ENCODE assay signal across 8 cellular contexts in the genomic region with DNA sequence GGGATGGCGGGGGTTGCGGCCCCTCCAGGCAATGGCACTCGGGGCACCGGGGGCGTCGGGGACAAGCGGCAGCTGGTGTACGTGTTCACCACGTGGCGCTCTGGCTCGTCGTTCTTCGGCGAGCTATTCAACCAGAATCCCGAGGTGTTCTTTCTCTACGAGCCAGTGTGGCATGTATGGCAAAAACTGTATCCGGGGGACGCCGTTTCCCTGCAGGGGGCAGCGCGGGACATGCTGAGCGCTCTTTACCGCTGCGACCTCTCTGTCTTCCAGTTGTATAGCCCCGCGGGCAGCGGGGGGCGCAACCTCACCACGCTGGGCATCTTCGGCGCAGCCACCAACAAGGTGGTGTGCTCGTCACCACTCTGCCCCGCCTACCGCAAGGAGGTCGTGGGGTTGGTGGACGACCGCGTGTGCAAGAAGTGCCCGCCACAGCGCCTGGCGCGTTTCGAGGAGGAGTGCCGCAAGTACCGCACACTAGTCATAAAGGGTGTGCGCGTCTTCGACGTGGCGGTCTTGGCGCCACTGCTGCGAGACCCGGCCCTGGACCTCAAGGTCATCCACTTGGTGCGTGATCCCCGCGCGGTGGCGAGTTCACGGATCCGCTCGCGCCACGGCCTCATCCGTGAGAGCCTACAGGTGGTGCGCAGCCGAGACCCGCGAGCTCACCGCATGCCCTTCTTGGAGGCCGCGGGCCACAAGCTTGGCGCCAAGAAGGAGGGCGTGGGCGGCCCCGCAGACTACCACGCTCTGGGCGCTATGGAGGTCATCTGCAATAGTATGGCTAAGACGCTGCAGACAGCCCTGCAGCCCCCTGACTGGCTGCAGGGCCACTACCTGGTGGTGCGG. TPM values are rescaled to one million over a fixed set of nuclear protein-coding genes. Genes with fewer than 3 reads are reported as not detected.
DNase-seq lines count a peak whose midpoint lies in the region; ATAC-seq and TF ChIP-seq lines count a peak whose summit lies in the region.

No MANE protein-coding gene starts in this region.

- POLR2A ChIA-PET in CD8-positive, alpha-beta T cell (lab: Charles Lee): interaction anchor here (1.4 to 2.7 kb wide), 2 partner anchors 227 to 850 kb away, joined by 5 to 9 read pairs; a partner anchor contains a TSS
- POLR2A ChIA-PET in RWPE1 (lab: Yijun Ruan, JAX; ENCODE audit: low non-redundant PET): no interaction called here

- peak overlapping the region; percentile 90 for H3K4me3 ChIP-seq in CD8-positive, alpha-beta T cell (ENCODE audit: low read depth, low read length)
- peak overlapping the region; percentile 90 for H3K4me3 ChIP-seq in skeletal muscle satellite cell (ENCODE audit: low read length)

- no peaks in the 10 kb centered on the region for H3K27me3 Mint-ChIP-seq in CD8-positive, alpha-beta T cell (ENCODE audit: low read depth)
- H3K27me3 Mint-ChIP-seq in activated naive CD8-positive, alpha-beta T cell: no peaks in the 10 kb centered on the region

- CTCF ChIA-PET in CD8-positive, alpha-beta T cell (lab: Charles Lee): interaction anchor here (0.6 to 1.7 kb wide), 22 partner anchors 8 to 850 kb away, joined by 3 to 8 read pairs (median 3); a partner anchor contains a TSS
- CTCF ChIA-PET in RWPE1 (lab: Yijun Ruan, JAX): interaction anchor here (0.6 to 0.8 kb wide), 2 partner anchors 16 to 81 kb away, joined by 3 read pairs; no protein-coding TSS in a partner anchor

- H3K27ac ChIP-seq in CD8-positive, alpha-beta T cell (ENCODE audit: low read depth, low read length): no peak overlapping the region
- no peak overlapping the region for H3K27ac ChIP-seq in RWPE1

- peak overlapping the region; percentile 89 for H3K9ac ChIP-seq in skeletal muscle satellite cell (ENCODE audit: low read depth, low read length)

- H3K36me3 ChIP-seq in CD8-positive, alpha-beta T cell (ENCODE audit: insufficient read depth, low read length): no peaks in the 10 kb centered on the region
- peaks cover 15% of the 10 kb centered on the region for H3K36me3 ChIP-seq in skeletal muscle satellite cell (ENCODE audit: insufficient read depth, low read length)

- peaks cover 51% of the 10 kb centered on the region for H3K4me1 Mint-ChIP-seq in CD8-positive, alpha-beta T cell (ENCODE audit: low read depth)
- H3K4me1 Mint-ChIP-seq in activated naive CD8-positive, alpha-beta T cell (ENCODE audit: low read depth): peaks cover 50% of the 10 kb centered on the region

- peak overlapping the region; percentile 93 for H3K4me2 ChIP-seq in skeletal muscle satellite cell (ENCODE audit: low read length)

- H3K4me1 ChIP-seq in CD8-positive, alpha-beta T cell (ENCODE audit: insufficient read depth, low read length): peaks cover 46% of the 10 kb centered on the region
- H3K4me1 ChIP-seq in skeletal muscle satellite cell (ENCODE audit: control insufficient read depth, insufficient read depth, low read length): peaks cover 14% of the 10 kb centered on the region

- intact Hi-C loops in CD8-positive, alpha-beta T cell (cut with DNase I, micrococcal nuclease): loop anchor here (1.0 to 10.0 kb wide), 15 partner anchors 31 to 1244 kb away; a partner anchor contains a TSS

- peak; percentile 62 for TF ChIP-seq CTCF in CD8-positive, alpha-beta T cell (IDR thresholded peaks at IDR 0.05)
- peak; percentile 36 for TF ChIP-seq CTCF in RWPE1 (conservative IDR thresholded peaks at IDR 0.05; ENCODE audit: low read depth)

- no peaks in the 10 kb centered on the region for H3K9me3 Mint-ChIP-seq in CD8-positive, alpha-beta T cell
- no peaks in the 10 kb centered on the region for H3K9me3 Mint-ChIP-seq in activated naive CD8-positive, alpha-beta T cell (ENCODE audit: low read depth)

- H3K27me3 ChIP-seq in CD8-positive, alpha-beta T cell (ENCODE audit: insufficient read depth, low read length): no peaks in the 10 kb centered on the region
- H3K27me3 ChIP-seq in skeletal muscle satellite cell (ENCODE audit: control insufficient read depth, insufficient read depth, low read length): no peaks in the 10 kb centered on the region

- peak; percentile 52 to 83 (median 72) for DNase-seq in CD8-positive, alpha-beta T cell
- DNase-seq in RWPE1 (ENCODE audit: low spot score) (no peak), hepatic stellate cell (ENCODE audit: low spot score) (peak; percentile 81), NCI-H1694 (lab: John Stamatoyannopoulos, UW) (no peak)

- no peaks in the 10 kb centered on the region for H3K9me3 ChIP-seq in CD8-positive, alpha-beta T cell (ENCODE audit: low read length)
- no peaks in the 10 kb centered on the region for H3K9me3 ChIP-seq in skeletal muscle satellite cell (replicated peaks; ENCODE audit: low read length)

- peak overlapping the region; percentile 80 for H3K27ac Mint-ChIP-seq in CD8-positive, alpha-beta T cell
- peak overlapping the region; percentile 22 for H3K27ac Mint-ChIP-seq in activated naive CD8-positive, alpha-beta T cell

- H3K36me3 Mint-ChIP-seq in CD8-positive, alpha-beta T cell: no peaks in the 10 kb centered on the region
- no peaks in the 10 kb centered on the region for H3K36me3 Mint-ChIP-seq in activated naive CD8-positive, alpha-beta T cell

- peak; percentile 57 for ATAC-seq in CD8-positive, alpha-beta T cell
- ATAC-seq in GM21619 (IDR thresholded peaks at IDR 0.05; ENCODE audit: unreplicated experiment) (peak; percentile 14), HG03521 (IDR thresholded peaks at IDR 0.05; ENCODE audit: unreplicated experiment) (no peak)

- peak overlapping the region; percentile 82 for H3K4me3 Mint-ChIP-seq in CD8-positive, alpha-beta T cell
- peak overlapping the region; percentile 77 for H3K4me3 Mint-ChIP-seq in activated naive CD8-positive, alpha-beta T cell

RNA-seq across cellular contexts. Expression of a gene that starts 1.9 kb away (rescaled TPM):
- 1 to 10 TPM; 2.5 to 2.7 TPM for total RNA-seq in CD8-positive, alpha-beta T cell
- total RNA-seq in skeletal muscle satellite cell (2012; rRNA removed): 72.8 and 167 TPM in 2 replicates

Comparison
In these comparisons a context has a peak if more than half of its experiments do, and no peak if none do; other contexts are left out.
1. DNase-seq: peak in CD8-positive, alpha-beta T cell (7 of 7) and hepatic stellate cell (single experiment); none in RWPE1 (single experiment) and NCI-H1694 (single experiment).